Comparison of ENCODE assay signal across 8 cellular contexts in the genomic region with DNA sequence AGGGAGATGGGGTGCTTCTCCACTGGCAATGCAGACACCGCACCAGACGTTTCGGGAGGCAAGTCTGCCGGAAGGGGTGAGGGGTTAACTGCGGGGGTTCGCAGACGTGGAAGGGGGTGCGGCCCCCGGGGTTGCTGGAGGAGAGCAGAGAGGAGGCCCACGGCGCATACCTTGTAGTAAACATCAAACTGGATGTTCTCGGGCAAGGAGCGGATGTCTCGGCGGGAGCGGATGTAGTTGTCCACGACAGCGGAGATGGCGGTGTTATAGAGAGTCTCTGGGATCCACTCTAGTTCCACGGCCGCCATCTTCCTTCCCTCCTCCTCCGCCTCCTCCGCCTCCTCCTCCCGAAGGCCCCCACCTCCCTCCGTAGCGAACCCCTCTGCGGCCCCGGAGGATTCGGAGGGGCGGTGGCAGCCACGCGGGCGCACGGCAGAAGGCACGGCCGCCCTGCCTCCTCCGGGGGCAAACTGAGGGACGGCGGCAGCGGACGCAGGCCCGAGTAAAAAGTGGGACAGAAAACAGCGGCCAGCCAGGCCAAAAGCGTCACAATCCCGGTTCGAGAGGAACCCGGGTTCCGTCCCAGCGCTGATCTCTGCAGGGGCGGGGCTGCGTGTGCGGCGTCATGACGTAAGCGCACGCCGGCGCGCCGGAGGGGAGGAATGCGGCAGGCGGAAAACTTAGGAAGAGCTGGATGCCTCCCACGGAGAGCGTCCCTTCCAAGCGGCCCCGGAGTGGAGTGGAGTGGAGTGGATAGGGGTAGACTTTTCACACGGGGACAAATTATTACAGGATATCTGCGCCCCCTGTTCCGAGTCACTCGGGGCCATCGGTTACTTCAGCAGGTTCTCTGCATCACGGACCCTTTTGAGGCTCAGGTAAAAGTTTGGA. TPM values are rescaled to one million over a fixed set of nuclear protein-coding genes. Genes with fewer than 3 reads are reported as not detected.
DNase-seq lines count a peak whose midpoint lies in the region; ATAC-seq and TF ChIP-seq lines count a peak whose summit lies in the region.

A gene with protein sequence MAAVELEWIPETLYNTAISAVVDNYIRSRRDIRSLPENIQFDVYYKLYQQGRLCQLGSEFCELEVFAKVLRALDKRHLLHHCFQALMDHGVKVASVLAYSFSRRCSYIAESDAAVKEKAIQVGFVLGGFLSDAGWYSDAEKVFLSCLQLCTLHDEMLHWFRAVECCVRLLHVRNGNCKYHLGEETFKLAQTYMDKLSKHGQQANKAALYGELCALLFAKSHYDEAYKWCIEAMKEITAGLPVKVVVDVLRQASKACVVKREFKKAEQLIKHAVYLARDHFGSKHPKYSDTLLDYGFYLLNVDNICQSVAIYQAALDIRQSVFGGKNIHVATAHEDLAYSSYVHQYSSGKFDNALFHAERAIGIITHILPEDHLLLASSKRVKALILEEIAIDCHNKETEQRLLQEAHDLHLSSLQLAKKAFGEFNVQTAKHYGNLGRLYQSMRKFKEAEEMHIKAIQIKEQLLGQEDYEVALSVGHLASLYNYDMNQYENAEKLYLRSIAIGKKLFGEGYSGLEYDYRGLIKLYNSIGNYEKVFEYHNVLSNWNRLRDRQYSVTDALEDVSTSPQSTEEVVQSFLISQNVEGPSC (minus strand): TSS at position 619 of the 891 bp plus-strand sequence. CDS start 311 bp downstream, at position 308.

- peak; percentile 88 for ATAC-seq in GM21447 (IDR thresholded peaks at IDR 0.05; ENCODE audit: unreplicated experiment)

- H3K4me3 ChIP-seq in HUES64 (ENCODE audit: low read length), result peak within 1 kb of the TSS; percentile 87
- H3K4me3 ChIP-seq in OCI-LY7 (ENCODE audit: low read depth, low read length, poor library complexity, severe bottlenecking), result peak within 1 kb of the TSS; percentile 93

- H3K9me2 ChIP-seq in OCI-LY7 (ENCODE audit: insufficient read depth, low read length), result no peaks in the 10 kb centered on the region

- no peaks in the 10 kb centered on the region for H3K9me3 Mint-ChIP-seq in Calu3 (ENCODE audit: low read depth, unreplicated experiment)

- H3K4me3 Mint-ChIP-seq in Calu3 (ENCODE audit: low read depth, unreplicated experiment), result peak within 1 kb of the TSS; percentile 88

- H2AFZ ChIP-seq in OCI-LY7 (ENCODE audit: low read length), result peak within 1 kb of the TSS; percentile 96

- POLR2A ChIA-PET in OCI-LY7 (lab: Charles Lee), result interaction anchor here (0.6 to 1.5 kb wide), 2 partner anchors 29 to 1956 kb away, joined by 3 to 4 read pairs; no protein-coding TSS in a partner anchor

- BruUV-seq in Calu3 (replicated peaks; lab: Mats Ljungman, UMichigan) (no TSS peak), OCI-LY7 (replicated peaks; lab: Mats Ljungman, UMichigan) (no TSS peak)

- peaks cover 15% of the 10 kb centered on the region; the same call in 1 of the 2 replicates for H4K20me1 ChIP-seq in OCI-LY7 (ENCODE audit: insufficient read depth, low read length)

- peaks cover 61% of the 10 kb centered on the region for H3K79me2 ChIP-seq in OCI-LY7 (ENCODE audit: insufficient read depth, low read depth, low read length)

- H3K9me3 ChIP-seq in HUES64 (ENCODE audit: insufficient read depth, low read depth, low read length), result no peaks in the 10 kb centered on the region
- H3K9me3 ChIP-seq in OCI-LY7 (ENCODE audit: low read length), result 0 out of 2 replicates have a peak, but pooled peaks cover 6% of the 10 kb centered on the region

- H3K36me3 Mint-ChIP-seq in Calu3 (ENCODE audit: insufficient read depth, unreplicated experiment), result peaks cover 32% of the 10 kb centered on the region

- DNase-seq in Calu3, result peak; percentile 74
- peak; percentile 78 for DNase-seq in OCI-LY7 (ENCODE audit: low spot score)
- peak; percentile 69 for DNase-seq in activated T-cell treated with anti-CD3 and anti-CD28 coated beads for 48 hours (ENCODE audit: low read depth)
- no peak for DNase-seq in epithelial cell of prostate (ENCODE audit: low read depth, low spot score)
- peak; percentile 88 for DNase-seq in mucosa of gallbladder (ENCODE audit: low spot score)
- DNase-seq in stimulated activated CD8-positive, alpha-beta memory T cell treated with anti-CD3 and anti-CD28 coated beads, Interleukin-4, amount 100 ng/mL, for 4 hours (ENCODE audit: low read depth in 2 of 2, low spot score in 1 of 2), result peak; percentile 37 to 40

- H3K27me3 Mint-ChIP-seq in Calu3 (ENCODE audit: unreplicated experiment), result no peaks in the 10 kb centered on the region

- H3K36me3 ChIP-seq in HUES64 (ENCODE audit: insufficient read depth, low read length) (no peaks in the 10 kb centered on the region; the same call in 1 of the 2 replicates), OCI-LY7 (ENCODE audit: insufficient read depth, low read length) (peaks cover 25% of the 10 kb centered on the region)

- WGBS in HUES64, result under 1% methylated on average over 72 of the region's 72 CpGs

- peaks cover 10% of the 10 kb centered on the region for H3K4me1 Mint-ChIP-seq in Calu3 (ENCODE audit: low read depth, unreplicated experiment)

- CTCF ChIA-PET in Calu3 (lab: Charles Lee) (interaction anchor here (1.0 to 1.2 kb wide), 2 partner anchors 36 to 44 kb away, joined by 3 to 4 read pairs; no protein-coding TSS in a partner anchor), OCI-LY7 (lab: Charles Lee; ENCODE audit: unreplicated experiment) (no interaction called here)

- H3K4me1 ChIP-seq in HUES64 (ENCODE audit: insufficient read depth, low read length) (peaks cover 13% of the 10 kb centered on the region), OCI-LY7 (ENCODE audit: insufficient read depth, low read length, poor library complexity, severe bottlenecking) (peaks cover 15% of the 10 kb centered on the region)

- intact Hi-C loops in Calu3 (cut with micrococcal nuclease; ENCODE audit: unreplicated experiment) (loop anchor here (5.0 kb wide), 2 partner anchors 36 to 111 kb away; no protein-coding TSS in a partner anchor), OCI-LY7 (cut with micrococcal nuclease; ENCODE audit: unreplicated experiment) (no loop called here)

- H3K27ac ChIP-seq in HUES64 (ENCODE audit: low read depth, low read length) (peak within 1 kb of the TSS; percentile 100), OCI-LY7 (ENCODE audit: low read depth, low read length, poor library complexity, severe bottlenecking) (peak within 1 kb of the TSS; percentile 69), epithelial cell of prostate (peak within 1 kb of the TSS; percentile 93)

- H3K27me3 ChIP-seq in HUES64 (ENCODE audit: insufficient read depth, low read length), result no peaks in the 10 kb centered on the region

- H3K4me2 ChIP-seq in OCI-LY7 (ENCODE audit: low read length), result peak within 1 kb of the TSS; percentile 97

- H3K9ac ChIP-seq in HUES64 (ENCODE audit: low read depth, low read length), result peak within 1 kb of the TSS; percentile 97

- TF ChIP-seq CTCF in Calu3 (IDR thresholded peaks at IDR 0.05; ENCODE audit: unreplicated experiment) (no peak), OCI-LY7 (conservative IDR thresholded peaks at IDR 0.05; ENCODE audit: low read length) (no peak)

- H3K27ac Mint-ChIP-seq in Calu3 (ENCODE audit: unreplicated experiment), result peak within 1 kb of the TSS; percentile 87

RNA-seq across cellular contexts. Expression of the gene that starts here (rescaled TPM):
- total RNA-seq in Calu3 (2022) (24.3 and 27.2 TPM in 2 replicates), OCI-LY7 (2022) (23.2 and 28.1 TPM in 2 replicates), mucosa of gallbladder (55.1 TPM)
- polyA plus RNA-seq in HUES64 (2013, experiment 1 of 2), result 12.7 TPM
- polyA plus RNA-seq in HUES64 (2013, experiment 2 of 2), result 10.8 TPM
- total RNA-seq in OCI-LY7 (2014; rRNA removed; shearing (Covaris generic)), result 8.1 and 11.8 TPM in 2 replicates
